8 cellular contexts compared by ENCODE assay signal in genomic region chr7:56105508-56105907, GRCh38. TPM values are rescaled to one million over a fixed set of nuclear protein-coding genes. Genes with fewer than 3 reads are reported as not detected.
DNase-seq lines count a peak whose midpoint lies in the region; ATAC-seq and TF ChIP-seq lines count a peak whose summit lies in the region.

No MANE protein-coding gene starts in this region.

- H3K4me3 ChIP-seq in iPS-18a (ENCODE audit: low read length) (peak overlapping the region; percentile 100), spleen (peak overlapping the region; percentile 72 to 89 (median 78))

- TF ChIP-seq CTCF in AG09319 (IDR thresholded peaks at IDR 0.05; ENCODE audit: low read depth, low read length) (no peak), spleen (IDR thresholded peaks at IDR 0.05 in 8 of 11, conservative IDR thresholded peaks at IDR 0.05 in 3 of 11) (no peak)

- H3K9ac ChIP-seq in iPS-18a (ENCODE audit: low read length): peak overlapping the region; percentile 90

- H3K9me3 ChIP-seq in iPS-18a (ENCODE audit: control insufficient read depth, low read depth, low read length) (peaks cover 10% of the 10 kb centered on the region), spleen (peaks cover 0 to 5% (median 0%) of the 10 kb centered on the region in 8 donors)

- H3K27ac ChIP-seq in iPS-18a (ENCODE audit: low read length) (peak overlapping the region; percentile 2), spleen (peak overlapping the region; percentile 89 to 96 (median 94))

- peak; percentile 42 for DNase-seq in AG09319 (ENCODE audit: extremely low read depth, low read depth)
- DNase-seq in NCI-H510A treated with DMSO at 0.1 percent for 48 hours (lab: John Stamatoyannopoulos, UW): peak; percentile 71
- peak; percentile 67 for DNase-seq in amniotic stem cell (lab: John Stamatoyannopoulos, UW)
- DNase-seq in spleen: peak; percentile 51
- DNase-seq in NCI-H128 (lab: John Stamatoyannopoulos, UW; ENCODE audit: unreplicated experiment): no peak

- peaks cover 2% of the 10 kb centered on the region for H3K4me1 ChIP-seq in iPS-18a (ENCODE audit: control insufficient read depth, low read depth, low read length)
- peaks cover 12 to 41% (median 33%) of the 10 kb centered on the region in 6 donors for H3K4me1 ChIP-seq in spleen

- H3K36me3 ChIP-seq in iPS-18a (ENCODE audit: control insufficient read depth, low read depth, low read length): peaks cover 35% of the 10 kb centered on the region
- peaks cover 0 to 45% (median 39%) of the 10 kb centered on the region in 6 donors for H3K36me3 ChIP-seq in spleen

- ATAC-seq in GM18909 (IDR thresholded peaks at IDR 0.05; ENCODE audit: poor library complexity, unreplicated experiment): peak; percentile 32
- no peak for ATAC-seq in GM21447 (IDR thresholded peaks at IDR 0.05; ENCODE audit: unreplicated experiment)

- TF ChIP-seq POLR2A in spleen (IDR thresholded peaks at IDR 0.05): no peak

- 18 to 22% (median 19%) methylated on average over 6 of the region's 6 CpGs for WGBS in spleen, 5 donors

- H3K27me3 ChIP-seq in iPS-18a (ENCODE audit: control insufficient read depth, insufficient read depth, low read length) (no peaks in the 10 kb centered on the region), spleen (replicated peaks in 1 of 7) (no peaks in the 10 kb centered on the region)

- intact Hi-C loops in spleen (cut with DNase I; ENCODE audit: low total_unique reads): loop anchor here (10.0 kb wide), 1 partner anchor 51 kb away; the partner anchor contains the start of genes CCT6A and PSPH

RNA-seq across cellular contexts. Expression of gene CHCHD2, which starts 0.8 kb away (rescaled TPM):
- total RNA-seq in spleen: 100 to 1,000 TPM; 192 to 371 (median 228) TPM
- polyA plus RNA-seq in spleen: 100 to 1,000 TPM; 265 to 476 (median 453) TPM

RNA-seq across cellular contexts. Expression of gene NUPR2, which starts 10.7 kb away (rescaled TPM):
- not detected for total RNA-seq in spleen
- not detected for polyA plus RNA-seq in spleen

RNA-seq across cellular contexts. Expression of gene PHKG1, which starts 12.8 kb away (rescaled TPM):
- 1 to 10 TPM in 6 of 7 donors, not detected in 1; 1.0 to 3.4 (median 1.8) TPM for total RNA-seq in spleen
- polyA plus RNA-seq in spleen: 1 to 10 TPM in 1 of 3 donors, under 1 TPM in 2; 0.86 to 1.2 (median 0.93) TPM

RNA-seq across cellular contexts. Expression of gene SUMF2, which starts 41.4 kb away (rescaled TPM):
- 100 to 1,000 TPM in 6 of 7 donors, 10 to 100 TPM in 1; 96.5 to 145 (median 132) TPM for total RNA-seq in spleen
- 10 to 100 TPM; 57.1 to 81.3 (median 60.4) TPM for polyA plus RNA-seq in spleen

RNA-seq across cellular contexts. Expression of gene CCT6A, which starts 53.9 kb away (rescaled TPM):
- 100 to 1,000 TPM in 1 of 7 donors, 10 to 100 TPM in 6; 71.5 to 107 (median 84.9) TPM for total RNA-seq in spleen
- polyA plus RNA-seq in spleen: 100 to 1,000 TPM; 113 to 139 (median 133) TPM
